16 cellular contexts compared by ENCODE assay signal in the genomic region with DNA sequence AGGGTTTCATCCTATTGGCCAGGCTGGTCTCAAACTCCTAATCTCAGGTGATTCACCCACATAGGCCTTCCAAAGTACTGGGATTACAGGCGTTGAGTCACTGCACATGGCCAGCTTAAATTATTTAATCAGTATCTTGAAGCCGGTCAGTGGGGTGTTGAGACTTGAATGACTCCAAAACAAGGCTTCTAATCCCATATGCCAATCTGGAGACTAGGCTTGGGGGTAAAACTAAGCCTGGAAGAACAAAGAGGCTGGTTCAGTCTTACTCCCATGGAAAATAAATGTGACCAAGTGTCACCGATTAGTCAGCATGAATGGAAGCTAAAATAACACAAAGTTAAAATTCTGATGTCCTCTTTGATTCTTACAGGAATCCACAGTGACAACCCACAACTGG.
DNase-seq lines count a peak whose midpoint lies in the region; ATAC-seq and TF ChIP-seq lines count a peak whose summit lies in the region.
"Had no signal": no experiment of that assay in that cellular context is flagged by ENCODE, and none has a peak within 500 bp of the region (broad histone marks: within the 10 kb centered on the region; RNA-seq: fewer than 3 reads in every experiment).

No MANE protein-coding gene starts in this region.

- 88 to 96% methylated on average over 3 of the region's 3 CpGs for WGBS in endodermal cell (ENCODE audit: insufficient coverage in 1 of 2, insufficient read length in 1 of 2), 2 experiments

- DNase-seq in activated naive CD4-positive, alpha-beta T cell treated with anti-CD3 and anti-CD28 coated beads, Interleukin-2, amount 50 U/mL, for 16 hours: no peak
- DNase-seq in activated B cell treated with CpG ODN at 0.5 μM for 24 hours (no peak), kidney tubule cell (ENCODE audit: low spot score) (peak; percentile 25), progenitor cell of endocrine pancreas (ENCODE audit: low spot score, unreplicated experiment) (no peak), endodermal cell (no peak), GM20000 (ENCODE audit: low spot score) (no peak)
- DNase-seq: activated naive CD4-positive, alpha-beta T cell treated with Interleukin-2 at 50 U/mL for 16 hours; hypothalamus; left lung; NCI-H146; NK-92 treated with Interleukin-12 subunit alpha and Interleukin-12 subunit beta, amount 100 ng/mL, for 24 hours; stimulated activated naive CD8-positive, alpha-beta T cell treated with anti-CD3 and anti-CD28 coated beads, Interleukin-15, amount 100 ng/mL, for 72 hours had no signal

- H3K9ac ChIP-seq in endodermal cell (ENCODE audit: extremely low read depth, low read length, poor library complexity, severe bottlenecking): no peak overlapping the region

- peaks cover 4% of the 10 kb centered on the region for H3K9me3 Mint-ChIP-seq in activated naive CD4-positive, alpha-beta T cell treated with anti-CD3 and anti-CD28 coated beads, Interleukin-2, amount 50 U/mL, for 24 hours
- H3K9me3 Mint-ChIP-seq in activated B cell treated with CpG ODN at 0.5 μM for 24 hours (no peaks in the 10 kb centered on the region), progenitor cell of endocrine pancreas (ENCODE audit: low read depth) (no peaks in the 10 kb centered on the region), endodermal cell (no peaks in the 10 kb centered on the region)
- H3K9me3 Mint-ChIP-seq: stimulated activated naive CD8-positive, alpha-beta T cell treated with anti-CD3 and anti-CD28 coated beads, Interleukin-15, amount 100 ng/mL, for 72 hours; T-helper 1 cell treated with Interleukin-12 subunit alpha and Interleukin-12 subunit beta and Interleukin-4 antibody, amounts not matched to agents 30 μg/mL and 1 μg/mL, for 36 hours had no signal

- H3K4me3 ChIP-seq in endodermal cell (ENCODE audit: low read length): no peak overlapping the region
- H3K4me3 ChIP-seq: left lung had no signal

- POLR2A ChIA-PET in activated B cell treated with CpG ODN at 0.5 μM for 24 hours (lab: Charles Lee): interaction anchor here (0.5 to 34.8 kb wide), 3 partner anchors 5 to 506 kb away, joined by 4 to 785 read pairs (median 785); no protein-coding TSS in a partner anchor

- H3K27ac Mint-ChIP-seq in activated naive CD4-positive, alpha-beta T cell treated with anti-CD3 and anti-CD28 coated beads, Interleukin-2, amount 50 U/mL, for 24 hours: peak overlapping the region; percentile 88
- H3K27ac Mint-ChIP-seq in activated B cell treated with CpG ODN at 0.5 μM for 24 hours: peak overlapping the region; percentile 79
- H3K27ac Mint-ChIP-seq in progenitor cell of endocrine pancreas: no peak overlapping the region
- H3K27ac Mint-ChIP-seq in endodermal cell: no peak overlapping the region
- H3K27ac Mint-ChIP-seq: T-helper 1 cell treated with Interleukin-12 subunit alpha and Interleukin-12 subunit beta and Interleukin-4 antibody, amounts not matched to agents 30 μg/mL and 1 μg/mL, for 36 hours had no signal

- no peaks in the 10 kb centered on the region for H3K27me3 Mint-ChIP-seq in activated naive CD4-positive, alpha-beta T cell treated with anti-CD3 and anti-CD28 coated beads, Interleukin-2, amount 50 U/mL, for 24 hours
- H3K27me3 Mint-ChIP-seq in activated B cell treated with CpG ODN at 0.5 μM for 24 hours (no peaks in the 10 kb centered on the region), progenitor cell of endocrine pancreas (no peaks in the 10 kb centered on the region), endodermal cell (ENCODE audit: insufficient read depth) (no peaks in the 10 kb centered on the region)
- H3K27me3 Mint-ChIP-seq: stimulated activated naive CD8-positive, alpha-beta T cell treated with anti-CD3 and anti-CD28 coated beads, Interleukin-15, amount 100 ng/mL, for 72 hours had no signal

- ATAC-seq in activated B cell treated with CpG ODN at 0.5 μM for 24 hours (ENCODE audit: low read depth) (no peak), HG03442 (IDR thresholded peaks at IDR 0.05; ENCODE audit: unreplicated experiment) (no peak)
- ATAC-seq: left lung; Right ventricle myocardium inferior; stimulated activated naive CD8-positive, alpha-beta T cell treated with anti-CD3 and anti-CD28 coated beads, Interleukin-15, amount 100 ng/mL, for 72 hours had no signal

- CTCF ChIA-PET in activated B cell treated with CpG ODN at 0.5 μM for 24 hours (lab: Charles Lee): no interaction called here

- H3K27ac ChIP-seq in endodermal cell (ENCODE audit: low read depth, low read length): no peak overlapping the region
- H3K27ac ChIP-seq: left lung had no signal

- H3K4me1 Mint-ChIP-seq in activated naive CD4-positive, alpha-beta T cell treated with anti-CD3 and anti-CD28 coated beads, Interleukin-2, amount 50 U/mL, for 24 hours: peaks cover 97% of the 10 kb centered on the region
- H3K4me1 Mint-ChIP-seq in activated B cell treated with CpG ODN at 0.5 μM for 24 hours: peaks cover 98% of the 10 kb centered on the region
- peaks cover 39% of the 10 kb centered on the region for H3K4me1 Mint-ChIP-seq in progenitor cell of endocrine pancreas (ENCODE audit: low read depth)
- H3K4me1 Mint-ChIP-seq in endodermal cell: peaks cover 31% of the 10 kb centered on the region

- no peak for TF ChIP-seq CTCF in activated B cell treated with CpG ODN at 0.5 μM for 24 hours (IDR thresholded peaks at IDR 0.05)
- TF ChIP-seq CTCF in progenitor cell of endocrine pancreas (IDR thresholded peaks at IDR 0.05; ENCODE audit: unreplicated experiment): no peak
- no peak for TF ChIP-seq CTCF in endodermal cell (conservative IDR thresholded peaks at IDR 0.05)
- no peak for TF ChIP-seq CTCF in GM20000 (IDR thresholded peaks at IDR 0.05; ENCODE audit: extremely low read depth, missing control alignments)

- H3K4me3 Mint-ChIP-seq in activated naive CD4-positive, alpha-beta T cell treated with anti-CD3 and anti-CD28 coated beads, Interleukin-2, amount 50 U/mL, for 24 hours: no peak overlapping the region
- no peak overlapping the region for H3K4me3 Mint-ChIP-seq in activated B cell treated with CpG ODN at 0.5 μM for 24 hours
- no peak overlapping the region for H3K4me3 Mint-ChIP-seq in progenitor cell of endocrine pancreas (ENCODE audit: low read depth)
- H3K4me3 Mint-ChIP-seq in endodermal cell: no peak overlapping the region
- H3K4me3 Mint-ChIP-seq: stimulated activated naive CD8-positive, alpha-beta T cell treated with anti-CD3 and anti-CD28 coated beads, Interleukin-15, amount 100 ng/mL, for 72 hours; T-helper 1 cell treated with Interleukin-12 subunit alpha and Interleukin-12 subunit beta and Interleukin-4 antibody, amounts not matched to agents 30 μg/mL and 1 μg/mL, for 36 hours had no signal

- peaks cover 21% of the 10 kb centered on the region for H3K36me3 Mint-ChIP-seq in activated naive CD4-positive, alpha-beta T cell treated with anti-CD3 and anti-CD28 coated beads, Interleukin-2, amount 50 U/mL, for 24 hours
- peaks cover 58% of the 10 kb centered on the region for H3K36me3 Mint-ChIP-seq in activated B cell treated with CpG ODN at 0.5 μM for 24 hours (ENCODE audit: low read depth)
- peaks cover 3% of the 10 kb centered on the region for H3K36me3 Mint-ChIP-seq in progenitor cell of endocrine pancreas (ENCODE audit: insufficient read depth)
- peaks cover 3% of the 10 kb centered on the region for H3K36me3 Mint-ChIP-seq in endodermal cell (ENCODE audit: low read depth)

- no peaks in the 10 kb centered on the region for H3K36me3 ChIP-seq in endodermal cell (ENCODE audit: control insufficient read depth, insufficient read depth, low read length)
- H3K36me3 ChIP-seq: left lung had no signal

- peaks cover 4% of the 10 kb centered on the region for H3K4me1 ChIP-seq in endodermal cell (ENCODE audit: control insufficient read depth, insufficient read depth, low read length)

- no peaks in the 10 kb centered on the region for H3K27me3 ChIP-seq in endodermal cell (ENCODE audit: control insufficient read depth, insufficient read depth, low read length, poor library complexity, severe bottlenecking)
- H3K27me3 ChIP-seq: left lung had no signal

- H3K9me3 ChIP-seq in endodermal cell (ENCODE audit: control insufficient read depth, low read length): no peaks in the 10 kb centered on the region
- H3K9me3 ChIP-seq: left lung had no signal

- intact Hi-C loops in activated B cell treated with CpG ODN at 0.5 μM for 24 hours (cut with micrococcal nuclease): loop anchor here (5.0 kb wide), 1 partner anchor 542 kb away; no protein-coding TSS in a partner anchor

Comparison
In these comparisons a context has a peak if more than half of its experiments do, and no peak if none do; other contexts are left out.
1. H3K27ac Mint-ChIP-seq: peak in activated naive CD4-positive, alpha-beta T cell treated with anti-CD3 and anti-CD28 coated beads, Interleukin-2, amount 50 U/mL, for 24 hours (single experiment) and activated B cell treated with CpG ODN at 0.5 μM for 24 hours (single experiment); none in progenitor cell of endocrine pancreas (single experiment) and endodermal cell (single experiment).